In the genomic region with DNA sequence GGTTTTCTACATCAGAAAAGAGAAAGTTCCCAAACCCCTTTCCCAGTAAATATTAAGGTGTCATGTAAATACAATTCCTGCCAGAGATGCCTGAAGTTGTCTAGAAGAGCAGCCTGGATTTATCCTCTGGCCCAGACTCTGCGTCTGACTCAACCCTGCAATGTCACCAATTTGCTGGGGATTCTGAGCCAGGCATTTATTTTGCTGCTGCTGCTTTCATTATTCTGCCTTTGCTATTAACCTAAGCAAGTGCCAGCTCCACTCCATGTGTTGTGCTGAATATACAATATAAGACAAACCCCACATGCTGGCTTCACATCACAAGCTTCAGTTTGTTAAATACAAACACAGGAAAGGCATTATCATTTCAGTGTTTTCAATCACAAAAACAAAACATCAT, we compare ENCODE assay signal across 18 cellular contexts. TPM values are rescaled to one million over a fixed set of nuclear protein-coding genes. Genes with fewer than 3 reads are reported as not detected.
DNase-seq lines count a peak whose midpoint lies in the region; ATAC-seq and TF ChIP-seq lines count a peak whose summit lies in the region.
"Had no signal": no experiment of that assay in that cellular context is flagged by ENCODE, and none has a peak within 500 bp of the region (broad histone marks: within the 10 kb centered on the region; RNA-seq: fewer than 3 reads in every experiment).

No MANE protein-coding gene starts in this region.

- peaks cover 17% of the 10 kb centered on the region for H3K4me1 ChIP-seq in stomach smooth muscle (ENCODE audit: control insufficient read depth, insufficient read depth, low read length)
- H3K4me1 ChIP-seq in PC-9 (replicated peaks; ENCODE audit: insufficient read depth) = no peaks in the 10 kb centered on the region
- H3K4me1 ChIP-seq: A549 had no signal

- CTCF ChIA-PET in WTC11 (lab: Charles Lee) (interaction anchor here (1.0 to 1.5 kb wide), 2 partner anchors 95 to 148 kb away, joined by 4 to 5 read pairs; no protein-coding TSS in a partner anchor), PC-9 (lab: Charles Lee) (interaction anchor here (0.5 kb wide), 1 partner anchor 162 kb away, joined by 3 read pairs; no protein-coding TSS in a partner anchor)

- H2AFZ ChIP-seq in PC-9 = no peak overlapping the region

- H3K27ac ChIP-seq in stomach smooth muscle (ENCODE audit: low read length) (peak overlapping the region; percentile 26), PC-9 (no peak overlapping the region)
- H3K27ac ChIP-seq: A549, transverse colon had no signal

- ATAC-seq in WTC11 (no peak), HG02938 (IDR thresholded peaks at IDR 0.05; ENCODE audit: unreplicated experiment) (no peak)
- ATAC-seq: A549; activated CD4-positive, alpha-beta T cell treated with anti-CD3 and anti-CD28 coated beads for 36 hours had no signal

- H4K20me1 ChIP-seq in PC-9 (ENCODE audit: insufficient read depth) = no peaks in the 10 kb centered on the region; the same call in 1 of the 2 replicates

- H3K36me3 ChIP-seq in stomach smooth muscle (ENCODE audit: control insufficient read depth in 2 of 2, insufficient read depth in 2 of 2, low read length in 2 of 2) (no peaks in the 10 kb centered on the region), PC-9 (ENCODE audit: low read depth) (no peaks in the 10 kb centered on the region)
- H3K36me3 ChIP-seq: transverse colon had no signal

- no peak overlapping the region for H3K4me2 ChIP-seq in PC-9
- H3K4me2 ChIP-seq: A549 had no signal

- H3K9me3 ChIP-seq in stomach smooth muscle (ENCODE audit: control insufficient read depth in 2 of 2, low read length in 2 of 2) = no peaks in the 10 kb centered on the region
- no peaks in the 10 kb centered on the region for H3K9me3 ChIP-seq in PC-9 (ENCODE audit: insufficient read depth, low read depth)
- H3K9me3 ChIP-seq: A549, transverse colon had no signal

- intact Hi-C loops in PC-9 (cut with micrococcal nuclease; ENCODE audit: unreplicated experiment) = no loop called here

- H3K4me3 ChIP-seq in stomach smooth muscle (ENCODE audit: low read length in 2 of 2) (peak overlapping the region in 1 of 2 donors; percentile 15), PC-9 (no peak overlapping the region)
- H3K4me3 ChIP-seq: A549, transverse colon had no signal

- DNase-seq in NCI-H82 (lab: John Stamatoyannopoulos, UW) (peak; percentile 6), NCI-H82 treated with DMSO at 0.1 percent for 48 hours (lab: John Stamatoyannopoulos, UW; ENCODE audit: unreplicated experiment) (no peak), WTC11 (ENCODE audit: low spot score) (no peak), fibroblast of peridontal ligament (ENCODE audit: extremely low read depth) (peak; percentile 2), osteocyte (ENCODE audit: extremely low spot score, unreplicated experiment) (no peak), PC-9 (no peak)
- DNase-seq: activated CD4-positive, alpha-beta T cell treated with anti-CD3 and anti-CD28 coated beads for 36 hours; CD8-positive, alpha-beta memory T cell; erythroblast; kidney glomerular epithelial cell; NCI-H1105 treated with DMSO at 0.1 percent for 48 hours; NCI-H510A treated with DMSO at 0.1 percent for 48 hours; T-helper 2 cell; transverse colon had no signal

- H3K4me1 Mint-ChIP-seq in WTC11 (peaks cover 65% of the 10 kb centered on the region), osteocyte (ENCODE audit: unreplicated experiment) (peaks cover 16% of the 10 kb centered on the region)
- H3K4me1 Mint-ChIP-seq: activated CD4-positive, alpha-beta T cell treated with anti-CD3 and anti-CD28 coated beads for 36 hours had no signal

- no peaks in the 10 kb centered on the region; the same call in 1 of the 2 replicates for H3K36me3 Mint-ChIP-seq in WTC11
- no peaks in the 10 kb centered on the region for H3K36me3 Mint-ChIP-seq in osteocyte (ENCODE audit: unreplicated experiment)
- H3K36me3 Mint-ChIP-seq: activated naive CD4-positive, alpha-beta T cell treated with anti-CD3 and anti-CD28 coated beads, Interleukin-2, amount 50 U/mL, for 24 hours had no signal

- H3K4me3 Mint-ChIP-seq in WTC11 (no peak overlapping the region), osteocyte (ENCODE audit: unreplicated experiment) (no peak overlapping the region)
- H3K4me3 Mint-ChIP-seq: activated CD4-positive, alpha-beta T cell treated with anti-CD3 and anti-CD28 coated beads for 36 hours; activated naive CD4-positive, alpha-beta T cell treated with anti-CD3 and anti-CD28 coated beads, Interleukin-2, amount 50 U/mL, for 24 hours; CD8-positive, alpha-beta memory T cell had no signal

- H3K27me3 ChIP-seq in stomach smooth muscle (ENCODE audit: control insufficient read depth in 1 of 2, insufficient read depth in 2 of 2, low read length in 2 of 2) (no peaks in the 10 kb centered on the region), PC-9 (ENCODE audit: insufficient read depth, low read depth) (no peaks in the 10 kb centered on the region)
- H3K27me3 ChIP-seq: transverse colon had no signal

- TF ChIP-seq CTCF in WTC11 (IDR thresholded peaks at IDR 0.05) = no peak
- TF ChIP-seq CTCF in osteocyte (IDR thresholded peaks at IDR 0.05) = no peak
- TF ChIP-seq CTCF in PC-9 (conservative IDR thresholded peaks at IDR 0.05) = no peak

- H3K79me2 ChIP-seq in PC-9 (ENCODE audit: low read depth) = no peaks in the 10 kb centered on the region

- no peaks in the 10 kb centered on the region for H3F3A ChIP-seq in PC-9 (ENCODE audit: insufficient read depth, low read depth)

- H3K27me3 Mint-ChIP-seq in WTC11 (ENCODE audit: low read depth) (no peaks in the 10 kb centered on the region), osteocyte (ENCODE audit: unreplicated experiment) (no peaks in the 10 kb centered on the region)

- no peaks in the 10 kb centered on the region for H3K9me2 ChIP-seq in PC-9 (ENCODE audit: insufficient read depth)

- H3K9ac ChIP-seq in stomach smooth muscle (ENCODE audit: low read length in 2 of 2) = no peak overlapping the region

- BruUV-seq in PC-9 (replicated peaks; lab: Mats Ljungman, UMichigan) = no TSS peak

- peak overlapping the region; percentile 17; the same call in 1 of the 2 replicates for H3K27ac Mint-ChIP-seq in WTC11
- no peak overlapping the region for H3K27ac Mint-ChIP-seq in osteocyte (ENCODE audit: unreplicated experiment)
- H3K27ac Mint-ChIP-seq: activated CD4-positive, alpha-beta T cell treated with anti-CD3 and anti-CD28 coated beads for 36 hours; activated naive CD4-positive, alpha-beta T cell treated with anti-CD3 and anti-CD28 coated beads, Interleukin-2, amount 50 U/mL, for 24 hours; CD8-positive, alpha-beta memory T cell had no signal

- H3K9me3 Mint-ChIP-seq in WTC11 = no peaks in the 10 kb centered on the region
- no peaks in the 10 kb centered on the region for H3K9me3 Mint-ChIP-seq in osteocyte (ENCODE audit: unreplicated experiment)
- H3K9me3 Mint-ChIP-seq: activated naive CD4-positive, alpha-beta T cell treated with anti-CD3 and anti-CD28 coated beads, Interleukin-2, amount 50 U/mL, for 24 hours; CD8-positive, alpha-beta memory T cell had no signal

- POLR2A ChIA-PET in WTC11 (lab: Charles Lee) (no interaction called here), PC-9 (lab: Charles Lee; ENCODE audit: unreplicated experiment) (interaction anchor here (0.6 kb wide), 1 partner anchor 262 kb away, joined by 9 read pairs; no protein-coding TSS in a partner anchor)

TF ChIP-seq in WTC11, 78 proteins besides CTCF, POLR2A, EP300 and RAD21 (continues in another document):
- TF ChIP-seq, protein P1, sequence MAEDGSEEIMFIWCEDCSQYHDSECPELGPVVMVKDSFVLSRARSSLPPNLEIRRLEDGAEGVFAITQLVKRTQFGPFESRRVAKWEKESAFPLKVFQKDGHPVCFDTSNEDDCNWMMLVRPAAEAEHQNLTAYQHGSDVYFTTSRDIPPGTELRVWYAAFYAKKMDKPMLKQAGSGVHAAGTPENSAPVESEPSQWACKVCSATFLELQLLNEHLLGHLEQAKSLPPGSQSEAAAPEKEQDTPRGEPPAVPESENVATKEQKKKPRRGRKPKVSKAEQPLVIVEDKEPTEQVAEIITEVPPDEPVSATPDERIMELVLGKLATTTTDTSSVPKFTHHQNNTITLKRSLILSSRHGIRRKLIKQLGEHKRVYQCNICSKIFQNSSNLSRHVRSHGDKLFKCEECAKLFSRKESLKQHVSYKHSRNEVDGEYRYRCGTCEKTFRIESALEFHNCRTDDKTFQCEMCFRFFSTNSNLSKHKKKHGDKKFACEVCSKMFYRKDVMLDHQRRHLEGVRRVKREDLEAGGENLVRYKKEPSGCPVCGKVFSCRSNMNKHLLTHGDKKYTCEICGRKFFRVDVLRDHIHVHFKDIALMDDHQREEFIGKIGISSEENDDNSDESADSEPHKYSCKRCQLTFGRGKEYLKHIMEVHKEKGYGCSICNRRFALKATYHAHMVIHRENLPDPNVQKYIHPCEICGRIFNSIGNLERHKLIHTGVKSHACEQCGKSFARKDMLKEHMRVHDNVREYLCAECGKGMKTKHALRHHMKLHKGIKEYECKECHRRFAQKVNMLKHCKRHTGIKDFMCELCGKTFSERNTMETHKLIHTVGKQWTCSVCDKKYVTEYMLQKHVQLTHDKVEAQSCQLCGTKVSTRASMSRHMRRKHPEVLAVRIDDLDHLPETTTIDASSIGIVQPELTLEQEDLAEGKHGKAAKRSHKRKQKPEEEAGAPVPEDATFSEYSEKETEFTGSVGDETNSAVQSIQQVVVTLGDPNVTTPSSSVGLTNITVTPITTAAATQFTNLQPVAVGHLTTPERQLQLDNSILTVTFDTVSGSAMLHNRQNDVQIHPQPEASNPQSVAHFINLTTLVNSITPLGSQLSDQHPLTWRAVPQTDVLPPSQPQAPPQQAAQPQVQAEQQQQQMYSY (CRISPR knock-in tag; IDR thresholded peaks at IDR 0.05) = no peak
- TF ChIP-seq, protein P2, sequence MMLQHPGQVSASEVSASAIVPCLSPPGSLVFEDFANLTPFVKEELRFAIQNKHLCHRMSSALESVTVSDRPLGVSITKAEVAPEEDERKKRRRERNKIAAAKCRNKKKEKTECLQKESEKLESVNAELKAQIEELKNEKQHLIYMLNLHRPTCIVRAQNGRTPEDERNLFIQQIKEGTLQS (CRISPR knock-in tag; conservative IDR thresholded peaks at IDR 0.05) = no peak
- TF ChIP-seq SP1 (CRISPR knock-in tag; conservative IDR thresholded peaks at IDR 0.05) = no peak
- no peak for TF ChIP-seq ZNF416 (CRISPR knock-in tag; IDR thresholded peaks at IDR 0.05)
- TF ChIP-seq, protein P3, sequence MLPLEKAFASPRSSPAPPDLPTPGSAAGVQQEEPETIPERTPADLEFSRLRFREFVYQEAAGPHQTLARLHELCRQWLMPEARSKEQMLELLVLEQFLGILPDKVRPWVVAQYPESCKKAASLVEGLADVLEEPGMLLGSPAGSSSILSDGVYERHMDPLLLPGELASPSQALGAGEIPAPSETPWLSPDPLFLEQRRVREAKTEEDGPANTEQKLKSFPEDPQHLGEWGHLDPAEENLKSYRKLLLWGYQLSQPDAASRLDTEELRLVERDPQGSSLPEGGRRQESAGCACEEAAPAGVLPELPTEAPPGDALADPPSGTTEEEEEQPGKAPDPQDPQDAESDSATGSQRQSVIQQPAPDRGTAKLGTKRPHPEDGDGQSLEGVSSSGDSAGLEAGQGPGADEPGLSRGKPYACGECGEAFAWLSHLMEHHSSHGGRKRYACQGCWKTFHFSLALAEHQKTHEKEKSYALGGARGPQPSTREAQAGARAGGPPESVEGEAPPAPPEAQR (CRISPR knock-in tag; IDR thresholded peaks at IDR 0.05) = no peak

RNA-seq across cellular contexts. Expression of a gene that starts 59.1 kb away (rescaled TPM):
- total RNA-seq in WTC11 (2021) (38.7 to 42.7 TPM (median 41.6 TPM) in 3 replicates), osteocyte (23.6 and 25.7 TPM in 2 replicates), PC-9 (2021) (10.1 and 11.0 TPM in 2 replicates)

Comparison
In these comparisons a context has a peak if more than half of its experiments do, and no peak if none do; other contexts are left out.
1. DNase-seq: peak in NCI-H82 (single experiment) and fibroblast of peridontal ligament (single experiment); none in NCI-H82 treated with DMSO at 0.1 percent for 48 hours (single experiment), WTC11 (single experiment), osteocyte (single experiment) and PC-9 (0 of 2).